In the genomic region with DNA sequence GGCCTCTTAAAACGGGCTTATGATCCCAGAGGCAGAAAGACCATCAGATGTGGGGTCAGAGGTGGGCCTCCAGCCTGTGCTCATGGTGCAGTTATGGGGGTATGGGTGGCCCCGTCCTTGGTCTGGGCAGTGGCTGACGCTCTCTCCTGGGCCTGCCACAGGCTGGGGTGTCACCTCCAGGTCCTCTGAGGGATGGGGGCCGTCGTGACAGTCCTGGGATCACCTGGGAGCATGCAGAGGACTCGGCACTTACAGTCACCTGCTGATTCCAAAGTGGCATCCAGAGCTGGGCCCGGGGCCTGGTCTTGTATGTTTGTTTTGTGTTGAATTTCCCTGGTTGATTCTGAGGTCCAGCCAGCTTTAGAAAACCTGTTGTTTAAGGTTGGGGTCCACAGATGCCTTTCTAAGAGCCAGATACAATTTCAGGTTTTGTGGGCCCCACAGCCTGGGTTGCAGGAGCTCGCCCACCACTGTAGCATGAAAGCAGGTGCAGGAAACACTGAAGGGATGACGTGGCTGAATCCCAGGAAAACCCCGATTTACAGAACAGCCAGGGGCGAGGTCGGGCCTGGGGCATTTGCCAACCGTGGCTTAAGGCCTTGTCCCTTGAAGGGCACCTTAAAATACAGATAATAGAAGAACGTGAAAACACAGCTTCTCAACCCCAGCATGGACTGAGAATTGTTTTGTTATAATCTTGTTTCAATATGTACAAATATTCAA, we compare ENCODE assay signal across 21 cellular contexts.
"Had no signal": no experiment of that assay in that cellular context is flagged by ENCODE, and none has a peak within 500 bp of the region (broad histone marks: within the 10 kb centered on the region; RNA-seq: fewer than 3 reads in every experiment).

No MANE protein-coding gene starts in this region.

- FAIRE-seq: colon, endometrium, frontal cortex had no signal

- ATAC-seq: activated CD4-positive, CD25-positive, alpha-beta regulatory T cell treated with anti-CD3 and anti-CD28 coated beads, Interleukin-2, amount 50 U/mL, for 24 hours; activated T-helper 17 cell treated with anti-CD3 and anti-CD28 coated beads, Interleukin-2, amount 50 U/mL, for 72 hours; body of pancreas; naive thymus-derived CD4-positive, alpha-beta T cell had no signal

- H3K9me3 ChIP-seq: uterus had no signal

- DNase-seq: activated CD4-positive, alpha-beta T cell treated with anti-CD3 and anti-CD28 coated beads, Interleukin-2, amount 50 U/mL, for 1 hour; activated naive CD4-positive, alpha-beta T cell treated with anti-CD3 and anti-CD28 coated beads for 36 hours; activated T-cell treated with anti-CD3 and anti-CD28 coated beads, Interleukin-2, amount 50 U/mL, for 1 hour; caudate nucleus; erythroblast; left ventricle myocardium inferior; naive thymus-derived CD4-positive, alpha-beta T cell; stimulated activated CD4-positive, alpha-beta T cell treated with anti-CD3 and anti-CD28 coated beads, Interleukin-12 subunit alpha, Interleukin-12 subunit beta, amount 100 ng/mL, for 4 hours; stimulated activated CD4-positive, alpha-beta T cell treated with anti-CD3 and anti-CD28 coated beads, Interleukin-1b, Interleukin-23, amount 100 ng/mL, for 48 hours; stimulated activated naive CD4-positive, alpha-beta T cell treated with Interleukin-2 at 50 U/mL for 16 hours; substantia nigra; T-helper 1 cell; tibial artery; uterus had no signal

- H3K27me3 ChIP-seq: body of pancreas, tibial artery, uterus had no signal

- H3K27ac ChIP-seq: body of pancreas, left ventricle myocardium inferior, parathyroid adenoma, tibial artery, uterus had no signal

- H3K4me3 ChIP-seq: body of pancreas, left ventricle myocardium inferior, tibial artery, uterus had no signal

- H3K36me3 ChIP-seq: left ventricle myocardium inferior, tibial artery, uterus had no signal

- H3K4me1 ChIP-seq: body of pancreas, parathyroid adenoma had no signal
